17 cellular contexts compared by ENCODE assay signal in genomic region chr12:13277278-13277677, GRCh38.
DNase-seq lines count a peak whose midpoint lies in the region; TF ChIP-seq lines count a peak whose summit lies in the region.
"Had no signal": no experiment of that assay in that cellular context is flagged by ENCODE, and none has a peak within 500 bp of the region (broad histone marks: within the 10 kb centered on the region; RNA-seq: fewer than 3 reads in every experiment).

No MANE protein-coding gene starts in this region.

- H3K9me3 Mint-ChIP-seq in brain (peaks cover 0 to 2% (median 0%) of the 10 kb centered on the region in 5 experiments), neural progenitor cell (no peaks in the 10 kb centered on the region)
- H3K9me3 Mint-ChIP-seq: H9 had no signal

- H3K27me3 Mint-ChIP-seq in brain (peaks cover 7% of the 10 kb centered on the region), neural progenitor cell (ENCODE audit: insufficient read depth, low read depth) (peaks cover 8% of the 10 kb centered on the region)

- no peaks in the 10 kb centered on the region for H3F3A ChIP-seq in neural progenitor cell (ENCODE audit: low read depth)

- no peak overlapping the region for H3K9ac ChIP-seq in neural progenitor cell

- DNase-seq in DMS79 treated with DMSO at 0.1 percent for 48 hours (lab: John Stamatoyannopoulos, UW) (peak; percentile 89), NCI-H187 treated with DMSO at 0.1 percent for 48 hours (lab: John Stamatoyannopoulos, UW) (peak; percentile 30), neural progenitor cell (ENCODE audit: low spot score) (no peak), C1 segment of cervical spinal cord (lab: John Stamatoyannopoulos, UW) (no peak), dermis blood vessel endothelial cell (no peak), ureter (ENCODE audit: low spot score) (no peak)
- no peak for DNase-seq in activated CD4-positive, alpha-beta T cell treated with anti-CD3 and anti-CD28 coated beads for 48 hours
- DNase-seq: CD4-positive, CD25-positive, alpha-beta regulatory T cell; H9; NCI-H1694; NCI-H526; NK-92 treated with Interleukin-12 subunit alpha and Interleukin-12 subunit beta, amount 100 ng/mL, for 24 hours; OCI-M1; SW 1271 had no signal

- H3K27me3 ChIP-seq in neural progenitor cell: peaks cover 17% of the 10 kb centered on the region

- peaks cover 56% of the 10 kb centered on the region for H3K4me1 Mint-ChIP-seq in brain
- H3K4me1 Mint-ChIP-seq in neural progenitor cell: peaks cover 35% of the 10 kb centered on the region

- no peak overlapping the region for H3K4me3 ChIP-seq in neural progenitor cell
- H3K4me3 ChIP-seq: K562, SJSA1 had no signal

- H3K36me3 ChIP-seq in neural progenitor cell: no peaks in the 10 kb centered on the region
- H3K36me3 ChIP-seq: SJSA1 had no signal

- H4K20me1 ChIP-seq in neural progenitor cell (ENCODE audit: low read depth): no peaks in the 10 kb centered on the region

- no peaks in the 10 kb centered on the region for H3K9me3 ChIP-seq in neural progenitor cell (ENCODE audit: low read depth)
- H3K9me3 ChIP-seq: SJSA1 had no signal

- H3K27ac ChIP-seq in neural progenitor cell: no peak overlapping the region
- H3K27ac ChIP-seq: SJSA1 had no signal

- H3K27ac Mint-ChIP-seq in brain (peak overlapping the region; percentile 13 to 99 (median 89)), neural progenitor cell (peak overlapping the region; percentile 76)
- H3K27ac Mint-ChIP-seq: CD4-positive, CD25-positive, alpha-beta regulatory T cell; H9 had no signal

- TF ChIP-seq CTCF in brain (conservative IDR thresholded peaks at IDR 0.05) (no peak), neural progenitor cell (IDR thresholded peaks at IDR 0.05) (no peak)

- H3K36me3 Mint-ChIP-seq in brain (no peaks in the 10 kb centered on the region), neural progenitor cell (no peaks in the 10 kb centered on the region)
- H3K36me3 Mint-ChIP-seq: CD4-positive, CD25-positive, alpha-beta regulatory T cell had no signal

- H3K4me1 ChIP-seq in neural progenitor cell: peaks cover 24% of the 10 kb centered on the region
- H3K4me1 ChIP-seq: SJSA1 had no signal

- no peak overlapping the region for H2AFZ ChIP-seq in neural progenitor cell (replicated peaks)

- H3K4me3 Mint-ChIP-seq in brain: no peak overlapping the region
- no peak overlapping the region for H3K4me3 Mint-ChIP-seq in neural progenitor cell
- H3K4me3 Mint-ChIP-seq: CD4-positive, CD25-positive, alpha-beta regulatory T cell; H9 had no signal

- H3K79me2 ChIP-seq in neural progenitor cell (ENCODE audit: low read depth): no peaks in the 10 kb centered on the region

- peak overlapping the region; percentile 4 for H3K4me2 ChIP-seq in neural progenitor cell

Comparison
In these comparisons a context has a peak if more than half of its experiments do, and no peak if none do; other contexts are left out.
1. DNase-seq: peak in DMS79 treated with DMSO at 0.1 percent for 48 hours (single experiment) and NCI-H187 treated with DMSO at 0.1 percent for 48 hours (single experiment); none in neural progenitor cell (single experiment), C1 segment of cervical spinal cord (0 of 14), dermis blood vessel endothelial cell (single experiment), ureter (single experiment) and activated CD4-positive, alpha-beta T cell treated with anti-CD3 and anti-CD28 coated beads for 48 hours (single experiment).